In the genomic region with DNA sequence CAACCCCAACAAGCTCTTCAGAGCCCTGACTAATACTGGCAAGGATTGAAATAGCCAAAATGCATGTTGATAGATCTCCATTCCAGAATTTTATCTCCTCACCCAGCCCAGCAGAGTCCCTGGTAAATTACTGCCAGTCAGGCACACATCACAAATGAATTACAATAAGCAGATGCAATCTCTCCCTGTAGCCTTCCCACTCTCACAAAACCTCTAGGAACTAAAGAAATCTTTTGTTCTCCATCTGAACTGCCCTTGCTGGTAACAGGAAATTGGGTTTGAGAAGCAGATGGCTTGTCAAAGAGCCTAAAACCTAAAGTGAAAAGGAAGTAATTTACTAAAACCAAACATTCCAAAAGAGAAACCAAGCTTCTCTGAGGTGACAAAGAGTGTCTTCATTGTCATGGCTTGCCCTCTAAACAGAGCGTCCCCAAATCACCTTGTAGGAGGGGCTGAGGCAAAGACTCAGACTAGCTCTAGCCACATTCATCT, we compare ENCODE assay signal across 9 cellular contexts. TPM values are rescaled to one million over a fixed set of nuclear protein-coding genes. Genes with fewer than 3 reads are reported as not detected.
DNase-seq lines count a peak whose midpoint lies in the region; ATAC-seq and TF ChIP-seq lines count a peak whose summit lies in the region.
"Had no signal": no experiment of that assay in that cellular context is flagged by ENCODE, and none has a peak within 500 bp of the region (broad histone marks: within the 10 kb centered on the region; RNA-seq: fewer than 3 reads in every experiment).

No MANE protein-coding gene starts in this region.

- peak; percentile 65 for ATAC-seq in HG02852 (IDR thresholded peaks at IDR 0.05; ENCODE audit: unreplicated experiment)
- peak; percentile 33 for ATAC-seq in T-helper 17 cell
- no peak for ATAC-seq in aorta (ENCODE audit: low FRiP score)

- no peaks in the 10 kb centered on the region for H3K9me3 ChIP-seq in T-helper 17 cell (ENCODE audit: control insufficient read depth, low read length, poor library complexity, severe bottlenecking)
- H3K9me3 ChIP-seq in tibial nerve, result no peaks in the 10 kb centered on the region
- no peaks in the 10 kb centered on the region for H3K9me3 ChIP-seq in aorta (ENCODE audit: control insufficient read depth, low read length)
- H3K9me3 ChIP-seq: pancreas had no signal

- H3K4me1 ChIP-seq in tibial nerve, result peaks cover 0 to 14% (median 5%) of the 10 kb centered on the region in 4 donors
- no peaks in the 10 kb centered on the region for H3K4me1 ChIP-seq in aorta (ENCODE audit: control insufficient read depth in 1 of 2, insufficient read depth in 2 of 2, low read length in 2 of 2)

- no peak for TF ChIP-seq EP300 in tibial nerve (IDR thresholded peaks at IDR 0.05)

- no peaks in the 10 kb centered on the region for H3K27me3 ChIP-seq in tibial nerve
- H3K27me3 ChIP-seq in aorta (ENCODE audit: control insufficient read depth in 1 of 2, insufficient read depth in 2 of 2, low read length in 1 of 2), result no peaks in the 10 kb centered on the region
- H3K27me3 ChIP-seq: pancreas had no signal

- peak; percentile 17 for DNase-seq in GM04504 (ENCODE audit: low read depth)
- DNase-seq in T-helper 17 cell, result no peak
- DNase-seq in medulla oblongata (ENCODE audit: extremely low spot score), result peak; percentile 62
- DNase-seq in tibial nerve (ENCODE audit: low spot score in 2 of 2), result no peak
- no peak for DNase-seq in aorta
- DNase-seq in mesenteric fat pad (ENCODE audit: low spot score), result no peak
- DNase-seq in activated CD4-positive, alpha-beta T cell treated with anti-CD3 and anti-CD28 coated beads for 4 hours, result no peak
- DNase-seq: pancreas had no signal

- 24 to 30% methylated on average over 1 of the region's 1 CpG for WGBS in tibial nerve, 2 donors
- 89 to 90% methylated on average over 1 of the region's 1 CpG for WGBS in aorta, 2 donors

- no peaks in the 10 kb centered on the region for H3K36me3 ChIP-seq in tibial nerve
- no peaks in the 10 kb centered on the region for H3K36me3 ChIP-seq in aorta (ENCODE audit: control insufficient read depth in 1 of 2, insufficient read depth in 2 of 2, low read length in 1 of 2)
- H3K36me3 ChIP-seq: pancreas had no signal

- intact Hi-C loops in aorta (cut with DNase I), result no loop called here

- H3K27ac ChIP-seq in tibial nerve, result peak overlapping the region in 1 of 4 donors; percentile 67
- H3K27ac ChIP-seq in aorta (ENCODE audit: low read depth in 1 of 2, low read length in 2 of 2), result no peak overlapping the region

- no peak for TF ChIP-seq CTCF in tibial nerve (IDR thresholded peaks at IDR 0.05)

- TF ChIP-seq POLR2A in tibial nerve (IDR thresholded peaks at IDR 0.05), result no peak

- peak overlapping the region; percentile 61 for H3K27ac Mint-ChIP-seq in T-helper 17 cell

- H3K27me3 Mint-ChIP-seq in T-helper 17 cell, result no peaks in the 10 kb centered on the region

- peaks cover 29% of the 10 kb centered on the region for H3K4me1 Mint-ChIP-seq in T-helper 17 cell

- peaks cover 7% of the 10 kb centered on the region for H3K36me3 Mint-ChIP-seq in T-helper 17 cell (ENCODE audit: low read depth)

- H3K4me3 ChIP-seq in tibial nerve (no peak overlapping the region), aorta (ENCODE audit: low read length in 2 of 2) (no peak overlapping the region)
- H3K4me3 ChIP-seq: pancreas had no signal

- H3K4me3 Mint-ChIP-seq in T-helper 17 cell, result peak overlapping the region; percentile 39

RNA-seq across cellular contexts. Expression of a gene that starts 59.5 kb away (rescaled TPM):
- 10 to 100 TPM; 21.1 to 22.2 TPM for total RNA-seq in T-helper 17 cell
- total RNA-seq in tibial nerve, result 10 to 100 TPM; 28.8 to 53.5 (median 30.6) TPM
- total RNA-seq in aorta, result 10 to 100 TPM; 36.2 to 52.0 TPM
- 10 to 100 TPM in 1 of 2 donors, 1 to 10 TPM in 1; 5.5 to 14.9 TPM for polyA plus RNA-seq in aorta
- 30.2 TPM for total RNA-seq in mesenteric fat pad

Comparison
In these comparisons a context has a peak if more than half of its experiments do, and no peak if none do; other contexts are left out.
1. DNase-seq: peak in GM04504 (single experiment) and medulla oblongata (single experiment); none in T-helper 17 cell (0 of 3), tibial nerve (0 of 2), aorta (0 of 2), mesenteric fat pad (single experiment) and activated CD4-positive, alpha-beta T cell treated with anti-CD3 and anti-CD28 coated beads for 4 hours (0 of 2).